Comparison of ENCODE assay signal across 8 cellular contexts in the genomic region with DNA sequence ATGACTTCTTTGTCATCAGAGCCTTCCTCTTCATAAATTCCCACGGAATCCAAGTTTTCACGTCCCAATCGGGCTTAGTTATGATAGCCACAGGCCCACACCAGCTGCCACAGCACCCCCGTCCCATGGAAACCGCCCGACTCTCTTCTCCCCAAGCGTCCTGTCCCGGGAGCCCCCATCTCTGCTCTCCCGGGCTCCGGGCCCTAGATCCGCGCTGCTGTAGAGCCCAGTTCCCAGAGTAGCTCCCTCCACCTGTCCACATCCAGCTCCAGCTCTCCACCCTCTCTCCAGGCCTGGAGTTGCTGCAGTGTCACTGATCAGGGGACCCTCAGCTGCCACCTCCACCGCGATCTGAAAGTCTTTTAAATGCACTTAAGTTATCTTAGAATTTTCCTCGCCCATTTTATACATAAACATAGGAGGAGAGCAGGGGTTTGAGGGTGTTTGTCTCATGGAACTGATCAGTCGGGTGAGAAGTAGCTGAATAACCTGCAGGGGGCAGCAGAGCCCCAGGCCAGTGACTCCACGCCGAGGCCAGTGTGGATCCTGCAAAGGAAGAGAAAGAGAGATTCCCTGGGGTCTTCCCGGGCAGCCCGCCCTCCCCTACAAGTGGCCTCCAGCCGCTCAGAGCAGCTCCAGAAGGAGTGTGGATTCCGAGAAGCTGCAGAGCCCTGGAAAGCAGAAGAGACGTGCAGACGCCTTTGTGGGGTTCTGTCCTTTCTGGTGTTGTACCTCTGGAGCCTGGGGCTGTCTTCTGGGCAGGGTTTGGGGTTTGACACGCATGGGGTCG. TPM values are rescaled to one million over a fixed set of nuclear protein-coding genes. Genes with fewer than 3 reads are reported as not detected.
DNase-seq lines count a peak whose midpoint lies in the region; ATAC-seq and TF ChIP-seq lines count a peak whose summit lies in the region.

No MANE protein-coding gene starts in this region.

- intact Hi-C loops in left cardiac atrium (cut with DNase I): loop anchor here in 1 of 2 donors (1.0 to 5.0 kb wide), 3 partner anchors 24 to 179 kb away; partner anchors contain the start of genes ZNF20 and ZNF878
- intact Hi-C loops in transverse colon (cut with DNase I; ENCODE audit: low total_unique reads): loop anchor here (1.0 kb wide), 1 partner anchor 25 kb away; no protein-coding TSS in a partner anchor

- H3K9me3 ChIP-seq in transverse colon: no peaks in the 10 kb centered on the region

- H3K27ac Mint-ChIP-seq in progenitor cell of endocrine pancreas: peak overlapping the region; percentile 99

- peaks cover 14% of the 10 kb centered on the region for H3K4me1 Mint-ChIP-seq in progenitor cell of endocrine pancreas (ENCODE audit: low read depth)

- no peak for TF ChIP-seq POLR2A in transverse colon (IDR thresholded peaks at IDR 0.05)

- H3K4me3 Mint-ChIP-seq in progenitor cell of endocrine pancreas (ENCODE audit: low read depth): peak overlapping the region; percentile 85

- TF ChIP-seq CTCF in progenitor cell of endocrine pancreas (IDR thresholded peaks at IDR 0.05; ENCODE audit: unreplicated experiment): peak; percentile 66
- peak; percentile 75 to 83 (median 79) for TF ChIP-seq CTCF in transverse colon (IDR thresholded peaks at IDR 0.05)

- DNase-seq in DMS79 (lab: John Stamatoyannopoulos, UW) (peak; percentile 81), Kasumi-1 (lab: John Stamatoyannopoulos, UW) (peak; percentile 58 to 70), SW 1271 (lab: John Stamatoyannopoulos, UW) (peak; percentile 18 to 20), left cardiac atrium (peak; percentile 85), progenitor cell of endocrine pancreas (ENCODE audit: low spot score, unreplicated experiment) (peak; percentile 24), transverse colon (peak; percentile 82)
- DNase-seq in activated naive CD8-positive, alpha-beta T cell treated with anti-CD3 and anti-CD28 coated beads, Interleukin-2, amount 50 U/mL, for 16 hours (ENCODE audit: low read depth, low spot score): peak; percentile 50

- H3K36me3 ChIP-seq in transverse colon: no peaks in the 10 kb centered on the region

- H3K4me1 ChIP-seq in transverse colon: peaks cover 7 to 23% (median 17%) of the 10 kb centered on the region in 4 donors

- peak; percentile 85 to 87 for ATAC-seq in left cardiac atrium
- ATAC-seq in GM19467 (IDR thresholded peaks at IDR 0.05; ENCODE audit: unreplicated experiment): no peak

- no peak for TF ChIP-seq EP300 in transverse colon (IDR thresholded peaks at IDR 0.05; ENCODE audit: low read depth)

- peaks cover 18% of the 10 kb centered on the region for H3K9me3 Mint-ChIP-seq in progenitor cell of endocrine pancreas (ENCODE audit: low read depth)

- peak overlapping the region in 1 of 4 donors; percentile 90 for H3K4me3 ChIP-seq in transverse colon

- 44 to 74% methylated on average over 5 to 26 of the region's 26 CpGs for WGBS in transverse colon (ENCODE audit: low coverage in 1 of 2), 2 donors

- H3K27me3 ChIP-seq in transverse colon: no peaks in the 10 kb centered on the region

- peaks cover 21% of the 10 kb centered on the region for H3K36me3 Mint-ChIP-seq in progenitor cell of endocrine pancreas (ENCODE audit: insufficient read depth)

- peak overlapping the region; percentile 89 to 99 (median 94) for H3K27ac ChIP-seq in transverse colon

- in situ Hi-C loops in transverse colon (cut with MboI; ENCODE audit: low pct_ligation_motif_present in 1 of 4, low pct_unique_long_range_greater_than_20kb in 1 of 4, low sequenced_read_pairs in 3 of 4): no loop called here

- H3K27me3 Mint-ChIP-seq in progenitor cell of endocrine pancreas: no peaks in the 10 kb centered on the region

RNA-seq across cellular contexts. Expression of gene ZNF763, which starts 1.1 kb away (rescaled TPM):
- total RNA-seq in left cardiac atrium (1 to 10 TPM; 1.5 to 3.4 TPM), progenitor cell of endocrine pancreas (8.7 and 8.9 TPM in 2 replicates), transverse colon (10 to 100 TPM in 2 of 4 donors, 1 to 10 TPM in 2; 7.1 to 15.1 (median 9.5) TPM)

RNA-seq across cellular contexts. Expression of gene ZNF700, which starts 38.9 kb away (rescaled TPM):
- total RNA-seq in left cardiac atrium (1 to 10 TPM; 4.7 to 5.6 TPM), progenitor cell of endocrine pancreas (13.4 and 14.1 TPM in 2 replicates), transverse colon (10 to 100 TPM; 25.8 to 38.3 (median 29.1) TPM)

Comparison
In these comparisons a context has a peak if more than half of its experiments do, and no peak if none do; other contexts are left out.
1. DNase-seq: peak in every context shown above with its lines; median percentile 85 in left cardiac atrium; 82 in transverse colon; 81 in DMS79; 64 in Kasumi-1; 50 in activated naive CD8-positive, alpha-beta T cell treated with anti-CD3 and anti-CD28 coated beads, Interleukin-2, amount 50 U/mL, for 16 hours; 24 in progenitor cell of endocrine pancreas; 19 in SW 1271.